1 cellular context compared by ENCODE assay signal in genomic region chr17:49240619-49241018, GRCh38.
TF ChIP-seq lines count a peak whose summit lies in the region.

No MANE protein-coding gene starts in this region.

TF ChIP-seq in GM12878, 131 proteins besides CTCF, POLR2A, EP300 and RAD21:
- TF ChIP-seq ZNF24 (IDR thresholded peaks at IDR 0.05) (peak; percentile 70), SIN3A (IDR thresholded peaks at IDR 0.05; ENCODE audit: low read depth, low read length) (no peak), POLR2AphosphoS2 (IDR thresholded peaks at IDR 0.05; ENCODE audit: low read depth, low read length) (no peak)
